23 cellular contexts compared by ENCODE assay signal in the genomic region with DNA sequence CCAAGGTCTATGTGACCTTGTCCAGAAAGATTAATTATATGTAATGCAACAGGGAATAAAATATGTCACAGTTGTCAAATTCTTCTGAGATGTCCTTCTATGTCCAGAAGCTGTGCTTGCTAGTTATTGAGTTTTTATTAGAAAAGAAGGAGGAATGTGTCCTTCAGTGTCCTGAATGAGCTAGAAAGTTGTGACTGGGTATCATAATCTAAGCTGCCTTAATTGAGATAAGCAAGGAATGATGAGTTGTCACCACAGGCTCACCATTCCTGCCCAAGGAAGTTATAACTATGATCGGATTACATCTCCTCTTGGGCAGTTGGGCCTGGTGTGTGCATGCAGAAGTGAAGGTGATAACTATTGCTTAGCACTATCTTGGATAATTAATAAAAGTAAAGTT. TPM values are rescaled to one million over a fixed set of nuclear protein-coding genes. Genes with fewer than 3 reads are reported as not detected.
DNase-seq lines count a peak whose midpoint lies in the region; ATAC-seq and TF ChIP-seq lines count a peak whose summit lies in the region.
"Had no signal": no experiment of that assay in that cellular context is flagged by ENCODE, and none has a peak within 500 bp of the region (broad histone marks: within the 10 kb centered on the region; RNA-seq: fewer than 3 reads in every experiment).

No MANE protein-coding gene starts in this region.

- H3K4me3 ChIP-seq in HEK293 (ENCODE audit: low read depth, low read length) = no peak overlapping the region
- H3K4me3 ChIP-seq in Panc1 (ENCODE audit: low read depth in 2 of 2, low read length in 2 of 2) = no peak overlapping the region
- H3K4me3 ChIP-seq in brain microvascular endothelial cell (ENCODE audit: low read depth, low read length) = no peak overlapping the region

- no peak for ATAC-seq in Panc1
- ATAC-seq in GM19035 (IDR thresholded peaks at IDR 0.05; ENCODE audit: unreplicated experiment) = no peak
- ATAC-seq: CD8-positive, alpha-beta T cell had no signal

- no peaks in the 10 kb centered on the region for H3K36me3 ChIP-seq in HEK293 (ENCODE audit: control insufficient read depth in 2 of 2, insufficient read depth in 1 of 2, low read length in 2 of 2)
- H3K36me3 ChIP-seq in Panc1 (ENCODE audit: control insufficient read depth, insufficient read depth, low read length) = no peaks in the 10 kb centered on the region
- H3K36me3 ChIP-seq in brain microvascular endothelial cell (replicated peaks) = no peaks in the 10 kb centered on the region

- CTCF ChIA-PET in HEK293 (lab: Yijun Ruan, JAX) (interaction anchor here (0.5 to 1.3 kb wide), 7 partner anchors 9 to 240 kb away, joined by 3 to 6 read pairs (median 3); no protein-coding TSS in a partner anchor), Panc1 (lab: Charles Lee) (no interaction called here)

- POLR2A ChIA-PET in HEK293 (lab: Yijun Ruan, JAX) = interaction anchor here (0.7 to 0.9 kb wide), 2 partner anchors 55 to 130 kb away, joined by 3 read pairs; no protein-coding TSS in a partner anchor
- POLR2A ChIA-PET in Panc1 (lab: Charles Lee) = no interaction called here

- H3K27ac Mint-ChIP-seq in progenitor cell of endocrine pancreas (peak overlapping the region; percentile 1), type B pancreatic cell (no peak overlapping the region)
- H3K27ac Mint-ChIP-seq: B cell; CD8-positive, alpha-beta T cell had no signal

- BruUV-seq in Panc1 (replicated peaks; lab: Mats Ljungman, UMichigan) = no TSS peak

- H3K4me1 ChIP-seq in HEK293 (ENCODE audit: control insufficient read depth, insufficient read depth, low read length) (peaks cover 7% of the 10 kb centered on the region; the same call in 1 of the 2 replicates), Panc1 (ENCODE audit: control insufficient read depth, insufficient read depth, low read length) (peaks cover 13% of the 10 kb centered on the region)

- H3K4me1 Mint-ChIP-seq in progenitor cell of endocrine pancreas (ENCODE audit: low read depth) (peaks cover 14% of the 10 kb centered on the region), type B pancreatic cell (ENCODE audit: unreplicated experiment) (peaks cover 16% of the 10 kb centered on the region)
- H3K4me1 Mint-ChIP-seq: B cell had no signal

- DNase-seq in Panc1 (ENCODE audit: low read depth, low spot score) (no peak), brain microvascular endothelial cell (peak; percentile 32), progenitor cell of endocrine pancreas (ENCODE audit: low spot score, unreplicated experiment) (no peak), type B pancreatic cell (ENCODE audit: extremely low spot score, unreplicated experiment) (no peak), GM03348 (ENCODE audit: low spot score) (no peak), T-helper 1 cell (no peak)
- DNase-seq: Caco-2; CD8-positive, alpha-beta T cell; GF-D8; NCI-H1048; NCI-H1417 treated with DMSO at 0.1 percent for 48 hours; NCI-H1694 treated with DMSO at 0.1 percent for 48 hours; NCI-H2227 treated with DMSO at 0.1 percent for 48 hours; NCI-H510A; SHP77 treated with DMSO at 0.1 percent for 48 hours; SK-N-SH; SW 1271 had no signal

- TF ChIP-seq CTCF in HEK293 (tag by site-specific recombination; IDR thresholded peaks at IDR 0.05) (no peak), Panc1 (IDR thresholded peaks at IDR 0.05) (no peak), brain microvascular endothelial cell (IDR thresholded peaks at IDR 0.05; ENCODE audit: low read depth, low read length, missing control alignments) (no peak), progenitor cell of endocrine pancreas (IDR thresholded peaks at IDR 0.05; ENCODE audit: unreplicated experiment) (no peak), type B pancreatic cell (conservative IDR thresholded peaks at IDR 0.05) (no peak)

- intact Hi-C loops in Panc1 (cut with micrococcal nuclease; ENCODE audit: unreplicated experiment) = no loop called here

- H3K9me3 Mint-ChIP-seq in progenitor cell of endocrine pancreas (ENCODE audit: low read depth) (no peaks in the 10 kb centered on the region), type B pancreatic cell (no peaks in the 10 kb centered on the region)
- H3K9me3 Mint-ChIP-seq: CD8-positive, alpha-beta T cell had no signal

- H3K4me3 Mint-ChIP-seq in progenitor cell of endocrine pancreas (ENCODE audit: low read depth) (no peak overlapping the region), type B pancreatic cell (no peak overlapping the region)
- H3K4me3 Mint-ChIP-seq: B cell; CD8-positive, alpha-beta T cell had no signal

- no peaks in the 10 kb centered on the region for H3K36me3 Mint-ChIP-seq in progenitor cell of endocrine pancreas (ENCODE audit: insufficient read depth)
- H3K36me3 Mint-ChIP-seq in type B pancreatic cell = no peaks in the 10 kb centered on the region
- H3K36me3 Mint-ChIP-seq: CD8-positive, alpha-beta T cell had no signal

- H3K27me3 Mint-ChIP-seq in progenitor cell of endocrine pancreas (no peaks in the 10 kb centered on the region), type B pancreatic cell (no peaks in the 10 kb centered on the region)

- H3K27ac ChIP-seq in HEK293 (ENCODE audit: extremely low read depth, low read depth, low read length) (peak overlapping the region; percentile 20; the same call in 1 of the 2 replicates), Panc1 (ENCODE audit: low read length) (peak overlapping the region; percentile 46), brain microvascular endothelial cell (peak overlapping the region; percentile 39)
- H3K27ac ChIP-seq: C4-2B, KMS-11 had no signal

- H3K27me3 ChIP-seq in Panc1 (ENCODE audit: control insufficient read depth, insufficient read depth, low read length) = no peaks in the 10 kb centered on the region
- no peaks in the 10 kb centered on the region for H3K27me3 ChIP-seq in brain microvascular endothelial cell (replicated peaks)

- H3K9me3 ChIP-seq in HEK293 (ENCODE audit: control insufficient read depth, insufficient read depth, low read depth, low read length) (no peaks in the 10 kb centered on the region), Panc1 (ENCODE audit: control insufficient read depth, insufficient read depth, low read depth, low read length) (no peaks in the 10 kb centered on the region)
- H3K9me3 ChIP-seq: Caco-2, SK-N-SH had no signal

- in situ Hi-C loops in Panc1 (cut with HindIII; ENCODE audit: low pct_unique_long_range_greater_than_20kb, low sequenced_read_pairs) = no loop called here
- in situ Hi-C loops in brain microvascular endothelial cell (cut with HindIII; ENCODE audit: low pct_ligation_motif_present, low sequenced_read_pairs) = loop anchor here (25.0 kb wide), 1 partner anchor 238 kb away; no protein-coding TSS in a partner anchor

TF ChIP-seq in HEK293, 187 proteins besides CTCF, POLR2A, EP300 and RAD21:
- TF ChIP-seq ZNF664 (tag by site-specific recombination; IDR thresholded peaks at IDR 0.05) (peak; percentile 56; the same call in 1 of the 2 replicates), ZNF214 (tag by site-specific recombination; IDR thresholded peaks at IDR 0.05; ENCODE audit: borderline replicate concordance) (no peak), ZNF776 (tag by site-specific recombination; IDR thresholded peaks at IDR 0.05; ENCODE audit: borderline replicate concordance) (no peak), HOXD13 (CRISPR knock-in tag; IDR thresholded peaks at IDR 0.05; ENCODE audit: borderline replicate concordance) (no peak), ZNF157 (tag by site-specific recombination; IDR thresholded peaks at IDR 0.05) (no peak), ZNF548 (tag by site-specific recombination; IDR thresholded peaks at IDR 0.05) (no peak), ZBTB20 (tag by site-specific recombination; IDR thresholded peaks at IDR 0.05) (no peak), ZNF362 (tag by site-specific recombination; IDR thresholded peaks at IDR 0.05) (no peak), ZNF146 (tag by site-specific recombination; IDR thresholded peaks at IDR 0.05) (no peak), ZNF292 (tag by site-specific recombination; IDR thresholded peaks at IDR 0.05; ENCODE audit: borderline replicate concordance, low read depth) (no peak), ZNF654 (tag by site-specific recombination; IDR thresholded peaks at IDR 0.05; ENCODE audit: low read depth) (no peak), ZXDB (tag by site-specific recombination; IDR thresholded peaks at IDR 0.05) (0 out of 2 replicates have a peak, but pooled peaks have one; percentile 11)

RNA-seq across cellular contexts. Expression of gene ARL14, which starts 21.8 kb away (rescaled TPM):
- total RNA-seq in Panc1 (2021; ENCODE audit: unreplicated experiment) (2.5 TPM), progenitor cell of endocrine pancreas (0.50 and 1.00 TPM in 2 replicates), type B pancreatic cell (ENCODE audit: low replicate concordance) (0.53 and 1.9 TPM in 2 replicates)
- polyA plus RNA-seq in Panc1 (2012; ENCODE audit: insufficient read length) = 1.2 TPM
- total RNA-seq: A673; CD8-positive, alpha-beta T cell had no signal
- polyA plus RNA-seq: SK-N-SH had no signal

RNA-seq across cellular contexts. Expression of gene PPM1L, which starts 57.2 kb away (rescaled TPM):
- 23.8 TPM for total RNA-seq in Panc1 (2021; ENCODE audit: unreplicated experiment)
- 8.3 TPM for polyA plus RNA-seq in Panc1 (2012; ENCODE audit: insufficient read length)
- 29.8 and 30.1 TPM in 2 replicates for total RNA-seq in progenitor cell of endocrine pancreas
- 28.7 and 29.4 TPM in 2 replicates for total RNA-seq in type B pancreatic cell (ENCODE audit: low replicate concordance)
